ENCODE assay signal across 17 cellular contexts in the genomic region with DNA sequence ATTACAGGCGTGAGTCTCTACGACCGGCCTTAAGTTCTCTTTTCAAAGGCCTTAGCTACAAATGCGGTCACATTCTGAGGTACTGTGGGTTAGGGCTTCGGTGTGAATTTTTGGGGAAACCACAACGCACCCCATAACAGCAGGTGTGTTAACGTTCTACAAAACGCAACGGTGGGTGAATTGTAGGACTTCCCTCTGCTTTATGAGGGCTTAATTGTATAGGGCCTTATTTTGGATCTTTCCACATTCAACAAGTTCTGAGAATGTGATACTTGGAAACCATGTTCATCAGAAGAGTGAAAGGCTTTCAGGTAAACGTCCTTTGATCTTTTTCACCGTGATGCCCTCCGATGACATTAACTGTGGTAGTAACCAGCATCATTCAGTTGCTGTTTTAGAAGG.
A peak's percentile ranks its signal among the peaks of the same experiment; 100 is the strongest.
DNase-seq lines count a peak whose midpoint lies in the region; ATAC-seq and TF ChIP-seq lines count a peak whose summit lies in the region.
"Had no signal": no experiment of that assay in that cellular context is flagged by ENCODE, and none has a peak within 500 bp of the region (broad histone marks: within the 10 kb centered on the region; RNA-seq: fewer than 3 reads in every experiment).

No MANE protein-coding gene starts in this region.

- peak overlapping the region; percentile 54 for H3K4me3 Mint-ChIP-seq in activated T-cell treated with anti-CD3 and anti-CD28 coated beads, Interleukin-2, amount 50 U/mL, for 24 hours
- H3K4me3 Mint-ChIP-seq in activated CD4-positive, alpha-beta T cell treated with anti-CD3 and anti-CD28 coated beads, Interleukin-2, amount 10 ng/mL, durations not matched to agents 24 days and 14 days = peak overlapping the region; percentile 80
- no peak overlapping the region for H3K4me3 Mint-ChIP-seq in progenitor cell of endocrine pancreas (ENCODE audit: low read depth)
- H3K4me3 Mint-ChIP-seq: stimulated activated memory B cell treated with anti-CD40 and anti-IgM and Interleukin-4, amounts not matched to agents 10 μg/mL and 1 μg/mL and 100 μg/mL, for 72 hours had no signal

- peaks cover 51% of the 10 kb centered on the region for H3K4me1 Mint-ChIP-seq in activated T-cell treated with anti-CD3 and anti-CD28 coated beads, Interleukin-2, amount 50 U/mL, for 24 hours (ENCODE audit: low read depth)
- peaks cover 70% of the 10 kb centered on the region for H3K4me1 Mint-ChIP-seq in activated CD4-positive, alpha-beta T cell treated with anti-CD3 and anti-CD28 coated beads, Interleukin-2, amount 10 ng/mL, durations not matched to agents 24 days and 14 days
- H3K4me1 Mint-ChIP-seq in progenitor cell of endocrine pancreas (ENCODE audit: low read depth) = peaks cover 5% of the 10 kb centered on the region
- H3K4me1 Mint-ChIP-seq: stimulated activated memory B cell treated with anti-CD40 and anti-IgM and Interleukin-4, amounts not matched to agents 10 μg/mL and 1 μg/mL and 100 μg/mL, for 72 hours had no signal

- peak overlapping the region; percentile 93 for H3K27ac Mint-ChIP-seq in activated T-cell treated with anti-CD3 and anti-CD28 coated beads, Interleukin-2, amount 50 U/mL, for 24 hours
- peak overlapping the region; percentile 91 for H3K27ac Mint-ChIP-seq in activated CD4-positive, alpha-beta T cell treated with anti-CD3 and anti-CD28 coated beads, Interleukin-2, amount 10 ng/mL, durations not matched to agents 24 days and 14 days
- H3K27ac Mint-ChIP-seq in progenitor cell of endocrine pancreas = no peak overlapping the region
- H3K27ac Mint-ChIP-seq: stimulated activated memory B cell treated with anti-CD40 and anti-IgM and Interleukin-4, amounts not matched to agents 10 μg/mL and 1 μg/mL and 100 μg/mL, for 72 hours had no signal

- DNase-seq in activated T-cell treated with anti-CD3 and anti-CD28 coated beads, Interleukin-2, amount 50 U/mL, for 24 hours = peak; percentile 42
- DNase-seq in activated T-cell treated with anti-CD3 and anti-CD28 coated beads, Interleukin-2, amount 50 U/mL, for 1 hour = no peak
- DNase-seq in activated CD4-positive, alpha-beta T cell treated with anti-CD3 and anti-CD28 coated beads, Interleukin-2, amount 10 ng/mL, durations not matched to agents 24 days and 14 days = peak; percentile 91
- peak; percentile 21 for DNase-seq in activated naive CD4-positive, alpha-beta T cell treated with anti-CD3 and anti-CD28 coated beads, Interleukin-2, amount 50 U/mL, for 16 hours
- DNase-seq in stimulated activated CD8-positive, alpha-beta memory T cell treated with anti-CD3 and anti-CD28 coated beads, Interleukin-7, amount 100 ng/mL, for 48 hours (ENCODE audit: extremely low read depth in 1 of 2, low read depth in 1 of 2) = peak; percentile 7 to 20
- no peak for DNase-seq in progenitor cell of endocrine pancreas (ENCODE audit: low spot score, unreplicated experiment)
- DNase-seq: left ventricle myocardium inferior, mucosa of descending colon, NCI-H187, NCI-H510A treated with DMSO at 0.1 percent for 48 hours, occipital lobe, OCI-M1, sigmoid colon had no signal

- TF ChIP-seq CTCF in progenitor cell of endocrine pancreas (IDR thresholded peaks at IDR 0.05; ENCODE audit: unreplicated experiment) = no peak

- peaks cover 18% of the 10 kb centered on the region for H3K9me3 Mint-ChIP-seq in activated T-cell treated with anti-CD3 and anti-CD28 coated beads, Interleukin-2, amount 50 U/mL, for 24 hours
- H3K9me3 Mint-ChIP-seq in activated CD4-positive, alpha-beta T cell treated with anti-CD3 and anti-CD28 coated beads, Interleukin-2, amount 10 ng/mL, durations not matched to agents 24 days and 14 days = peaks cover 22% of the 10 kb centered on the region
- peaks cover 8% of the 10 kb centered on the region for H3K9me3 Mint-ChIP-seq in progenitor cell of endocrine pancreas (ENCODE audit: low read depth)

- intact Hi-C loops in activated CD4-positive, alpha-beta T cell treated with anti-CD3 and anti-CD28 coated beads, Interleukin-2, amount 10 ng/mL, durations not matched to agents 24 days and 14 days (cut with micrococcal nuclease) = loop anchor here (1.0 to 2.0 kb wide), 4 partner anchors 16 to 69 kb away; no protein-coding TSS in a partner anchor

- ATAC-seq in HG03442 (IDR thresholded peaks at IDR 0.05; ENCODE audit: unreplicated experiment) (no peak), HG02885 (IDR thresholded peaks at IDR 0.05; ENCODE audit: poor library complexity, unreplicated experiment) (no peak)
- ATAC-seq: gastroesophageal sphincter; mucosa of descending colon; stimulated activated memory B cell treated with anti-CD40 and anti-IgM and Interleukin-4, amounts not matched to agents 10 μg/mL and 1 μg/mL and 100 μg/mL, for 72 hours had no signal

- no peaks in the 10 kb centered on the region for H3K27me3 Mint-ChIP-seq in activated T-cell treated with anti-CD3 and anti-CD28 coated beads, Interleukin-2, amount 50 U/mL, for 24 hours
- no peaks in the 10 kb centered on the region for H3K27me3 Mint-ChIP-seq in activated CD4-positive, alpha-beta T cell treated with anti-CD3 and anti-CD28 coated beads, Interleukin-2, amount 10 ng/mL, durations not matched to agents 24 days and 14 days
- H3K27me3 Mint-ChIP-seq in progenitor cell of endocrine pancreas = no peaks in the 10 kb centered on the region
- H3K27me3 Mint-ChIP-seq: stimulated activated memory B cell treated with anti-CD40 and anti-IgM and Interleukin-4, amounts not matched to agents 10 μg/mL and 1 μg/mL and 100 μg/mL, for 72 hours had no signal

- peaks cover 12% of the 10 kb centered on the region for H3K36me3 Mint-ChIP-seq in activated T-cell treated with anti-CD3 and anti-CD28 coated beads, Interleukin-2, amount 50 U/mL, for 24 hours (ENCODE audit: low read depth)
- peaks cover 65% of the 10 kb centered on the region for H3K36me3 Mint-ChIP-seq in activated CD4-positive, alpha-beta T cell treated with anti-CD3 and anti-CD28 coated beads, Interleukin-2, amount 10 ng/mL, durations not matched to agents 24 days and 14 days (ENCODE audit: low read depth)
- no peaks in the 10 kb centered on the region for H3K36me3 Mint-ChIP-seq in progenitor cell of endocrine pancreas (ENCODE audit: insufficient read depth)

Comparison
In these comparisons a context has a peak if more than half of its experiments do, and no peak if none do; other contexts are left out.
1. DNase-seq: peak in activated T-cell treated with anti-CD3 and anti-CD28 coated beads, Interleukin-2, amount 50 U/mL, for 24 hours (single experiment), activated CD4-positive, alpha-beta T cell treated with anti-CD3 and anti-CD28 coated beads, Interleukin-2, amount 10 ng/mL, durations not matched to agents 24 days and 14 days (single experiment), activated naive CD4-positive, alpha-beta T cell treated with anti-CD3 and anti-CD28 coated beads, Interleukin-2, amount 50 U/mL, for 16 hours (single experiment) and stimulated activated CD8-positive, alpha-beta memory T cell treated with anti-CD3 and anti-CD28 coated beads, Interleukin-7, amount 100 ng/mL, for 48 hours (2 of 2); none in activated T-cell treated with anti-CD3 and anti-CD28 coated beads, Interleukin-2, amount 50 U/mL, for 1 hour (single experiment) and progenitor cell of endocrine pancreas (single experiment).